22 cellular contexts compared by ENCODE assay signal in the genomic region with DNA sequence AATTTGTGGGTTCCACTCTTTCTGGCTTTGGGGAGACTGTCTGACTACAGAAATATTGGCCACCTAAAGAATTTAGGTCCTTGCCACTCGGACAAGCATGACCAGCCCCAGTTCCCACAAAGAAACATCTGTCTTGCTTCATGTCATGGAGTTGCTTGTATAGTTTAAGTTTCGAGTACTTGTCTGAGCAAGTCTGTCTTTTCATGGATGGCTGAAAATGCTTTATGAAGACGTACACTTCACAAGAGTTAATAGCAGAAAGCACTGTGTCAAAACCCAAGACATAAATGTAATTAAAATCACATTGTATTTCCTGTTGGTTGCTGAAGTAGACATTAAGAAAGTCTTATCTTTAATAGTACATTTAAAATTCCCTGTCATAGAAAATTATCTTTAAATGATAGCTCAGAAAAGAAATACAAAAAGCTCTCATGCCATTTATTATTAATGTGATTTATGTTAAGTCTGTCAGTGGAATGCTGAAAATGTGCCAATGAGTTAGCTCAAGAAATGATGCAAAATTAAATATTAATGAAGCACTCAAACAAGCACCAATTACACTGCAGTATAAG. TPM values are rescaled to one million over a fixed set of nuclear protein-coding genes. Genes with fewer than 3 reads are reported as not detected.
DNase-seq lines count a peak whose midpoint lies in the region; ATAC-seq, FAIRE-seq and TF ChIP-seq lines count a peak whose summit lies in the region.
"Had no signal": no experiment of that assay in that cellular context is flagged by ENCODE, and none has a peak within 500 bp of the region (broad histone marks: within the 10 kb centered on the region; RNA-seq: fewer than 3 reads in every experiment).

No MANE protein-coding gene starts in this region.

- H3K4me1 ChIP-seq in K562 (replicated peaks in 1 of 2; ENCODE audit: control insufficient read depth in 2 of 2, insufficient read depth in 2 of 2, low read length in 2 of 2) (peaks cover 0 to 3% of the 10 kb centered on the region in 2 experiments; a peak in 1 of 5 replicates), pancreas (no peaks in the 10 kb centered on the region)
- H3K4me1 ChIP-seq: colonic mucosa, heart right ventricle, upper lobe of left lung had no signal

- H3K27ac ChIP-seq in K562 (ENCODE audit: extremely low read depth, low read depth, low read length) (no peak overlapping the region), pancreas (no peak overlapping the region)
- H3K27ac ChIP-seq: colonic mucosa, GM23248, heart right ventricle, upper lobe of left lung had no signal

- H3K27ac Mint-ChIP-seq in nephron, result peak overlapping the region in 2 of 3 experiments; percentile 60 to 71
- H3K27ac Mint-ChIP-seq: activated CD8-positive, alpha-beta memory T cell treated with anti-CD3 and anti-CD28 coated beads, Interleukin-2, amount 10 ng/mL, durations not matched to agents 7 days and 5 days; activated T-helper 17 cell treated with anti-CD3 and anti-CD28 coated beads, Interleukin-2, amount 50 U/mL, for 72 hours; IgD-negative memory B cell had no signal

- peaks cover 16 to 47% of the 10 kb centered on the region in 2 experiments; a peak in 4 of 5 replicates for H3K27me3 ChIP-seq in K562 (ENCODE audit: control insufficient read depth in 2 of 2, insufficient read depth in 2 of 2, low read length in 2 of 2)
- H3K27me3 ChIP-seq in pancreas, result no peaks in the 10 kb centered on the region
- H3K27me3 ChIP-seq: colonic mucosa, upper lobe of left lung had no signal

- no peak for TF ChIP-seq POLR2A in K562 (conservative IDR thresholded peaks at IDR 0.05)

- H3K9ac ChIP-seq in K562 (ENCODE audit: insufficient read depth in 1 of 2, low read depth in 2 of 2, low read length in 2 of 2), result no peak overlapping the region
- H3K9ac ChIP-seq: GM23248 had no signal

- peaks cover 4% of the 10 kb centered on the region for H3K9me3 Mint-ChIP-seq in nephron
- H3K9me3 Mint-ChIP-seq: activated T-helper 17 cell treated with anti-CD3 and anti-CD28 coated beads, Interleukin-2, amount 50 U/mL, for 72 hours; IgD-negative memory B cell had no signal

- no peak for TF ChIP-seq EP300 in K562 (IDR thresholded peaks at IDR 0.05; ENCODE audit: low read length)

- POLR2A ChIA-PET in K562 (lab: Yijun Ruan, JAX), result interaction anchor here (1.3 kb wide), 1 partner anchor 115 kb away, joined by 4 read pairs; no protein-coding TSS in a partner anchor

- H3K9me1 ChIP-seq in K562 (ENCODE audit: control insufficient read depth, insufficient read depth, low read length), result no peaks in the 10 kb centered on the region

- no peak overlapping the region for H3K4me2 ChIP-seq in K562 (ENCODE audit: insufficient read depth, low read length)

- H3K4me3 ChIP-seq in GM12865 (ENCODE audit: low read depth, low read length) (no peak overlapping the region), K562 (no peak overlapping the region), pancreas (no peak overlapping the region)
- H3K4me3 ChIP-seq: colonic mucosa, GM23248, heart right ventricle, upper lobe of left lung had no signal

- H3K36me3 Mint-ChIP-seq in nephron (ENCODE audit: low read depth), result no peaks in the 10 kb centered on the region
- H3K36me3 Mint-ChIP-seq: activated CD8-positive, alpha-beta memory T cell treated with anti-CD3 and anti-CD28 coated beads, Interleukin-2, amount 10 ng/mL, durations not matched to agents 7 days and 5 days; brain; IgD-negative memory B cell had no signal

- ATAC-seq in K562, result no peak
- no peak for ATAC-seq in pancreas
- ATAC-seq: activated CD8-positive, alpha-beta memory T cell treated with anti-CD3 and anti-CD28 coated beads, Interleukin-2, amount 10 ng/mL, durations not matched to agents 7 days and 5 days; activated T-helper 17 cell treated with anti-CD3 and anti-CD28 coated beads, Interleukin-2, amount 50 U/mL, for 72 hours; heart right ventricle had no signal

- no peak for TF ChIP-seq RAD21 in K562 (CRISPR knock-in tag; conservative IDR thresholded peaks at IDR 0.05 in 1 of 2, IDR thresholded peaks at IDR 0.05 in 1 of 2)

- TF ChIP-seq CTCF in GM12865 (IDR thresholded peaks at IDR 0.05; ENCODE audit: insufficient read depth, low read depth, low read length, missing control alignments) (no peak), K562 (IDR thresholded peaks at IDR 0.05 in 2 of 3, conservative IDR thresholded peaks at IDR 0.05 in 1 of 3; ENCODE audit: insufficient read depth in 2 of 3, low read depth in 1 of 3, low read length in 3 of 3) (no peak), nephron (IDR thresholded peaks at IDR 0.05; ENCODE audit: unreplicated experiment in 3 of 3) (no peak), pancreas (IDR thresholded peaks at IDR 0.05) (no peak)

- H3K9me3 ChIP-seq in K562 (replicated peaks; ENCODE audit: control insufficient read depth, insufficient read depth, low read depth, low read length) (no peaks in the 10 kb centered on the region), pancreas (no peaks in the 10 kb centered on the region)
- H3K9me3 ChIP-seq: colonic mucosa, heart right ventricle, upper lobe of left lung had no signal

- peak; percentile 65 for DNase-seq in GM12865 (ENCODE audit: low read depth)
- peak; percentile 44 for DNase-seq in NCI-H187 treated with DMSO at 0.1 percent for 48 hours (lab: John Stamatoyannopoulos, UW)
- no peak for DNase-seq in K562 (ENCODE audit: extremely low read depth in 1 of 4, low spot score in 3 of 4)
- no peak for DNase-seq in pancreas
- DNase-seq in UCSD-AML1 (lab: John Stamatoyannopoulos, UW; ENCODE audit: unreplicated experiment), result no peak
- DNase-seq in NCI-H226, result no peak
- DNase-seq: activated CD4-positive, alpha-beta T cell treated with anti-CD3 and anti-CD28 coated beads for 4 hours; activated CD8-positive, alpha-beta memory T cell treated with anti-CD3 and anti-CD28 coated beads, Interleukin-2, amount 10 ng/mL, durations not matched to agents 7 days and 5 days; AML-193; colonic mucosa; GM23248; heart right ventricle; MM.1S; NCI-H1694 treated with DMSO at 0.1 percent for 48 hours; NCI-H526 treated with DMSO at 0.1 percent for 48 hours; upper lobe of left lung had no signal

- 0 out of 2 replicates have a peak overlapping the region, but pooled peaks have one; percentile 14 for H2AFZ ChIP-seq in K562 (ENCODE audit: low read depth, low read length)
- H2AFZ ChIP-seq: GM23248 had no signal

- no peak overlapping the region for H3K4me3 Mint-ChIP-seq in nephron
- H3K4me3 Mint-ChIP-seq: activated CD8-positive, alpha-beta memory T cell treated with anti-CD3 and anti-CD28 coated beads, Interleukin-2, amount 10 ng/mL, durations not matched to agents 7 days and 5 days; activated T-helper 17 cell treated with anti-CD3 and anti-CD28 coated beads, Interleukin-2, amount 50 U/mL, for 72 hours; brain; IgD-negative memory B cell had no signal

- peaks cover 21% of the 10 kb centered on the region for H3K4me1 Mint-ChIP-seq in nephron

- intact Hi-C loops in K562 (cut with micrococcal nuclease), result no loop called here
- intact Hi-C loops in pancreas (cut with DNase I), result no loop called here

- H4K20me1 ChIP-seq in K562 (replicated peaks; ENCODE audit: control insufficient read depth, insufficient read depth, low read length), result no peaks in the 10 kb centered on the region; the same call in 1 of the 2 replicates

- 4% methylated on average over 3 of the region's 3 CpGs for WGBS in K562 (ENCODE audit: insufficient coverage, low coverage, missing lambda C conversion rate)
- WGBS in pancreas, 2 donors, result 54 to 64% methylated on average over 3 of the region's 3 CpGs

- BruUV-seq in K562 (replicated peaks; lab: Mats Ljungman, UMichigan), result no TSS peak

- no peaks in the 10 kb centered on the region for H3K79me2 ChIP-seq in K562 (ENCODE audit: control insufficient read depth, insufficient read depth, low read length)

- no peak for FAIRE-seq in K562 (lab: Jason Lieb, UNC)
- no peak for FAIRE-seq in pancreas (lab: Jason Lieb, UNC)
- FAIRE-seq: G401.6, TTC549 had no signal

- H3K27me3 Mint-ChIP-seq in nephron (ENCODE audit: low read depth), result peaks cover 5% of the 10 kb centered on the region

- in situ Hi-C loops in K562 (cut with MboI), result no loop called here

- CTCF ChIA-PET in K562 (lab: Yijun Ruan, JAX; ENCODE audit: low intra/inter-chr PET ratio), result no interaction called here

- no peaks in the 10 kb centered on the region for H3K36me3 ChIP-seq in K562 (ENCODE audit: control insufficient read depth, insufficient read depth, low read length)
- H3K36me3 ChIP-seq in pancreas, result no peaks in the 10 kb centered on the region
- H3K36me3 ChIP-seq: colonic mucosa, heart right ventricle, upper lobe of left lung had no signal

RNA-seq across cellular contexts. Expression of gene XYLT2, which starts 29.8 kb away (rescaled TPM):
- 16.9 and 49.3 TPM in 2 replicates for total RNA-seq in K562 (2011; cell fraction: chromatin; rRNA removed; ENCODE audit: low replicate concordance)
- total RNA-seq in K562 (2011; cell fraction: nucleolus; rRNA removed), result 28.8 and 34.7 TPM in 2 replicates
- 27.6 and 29.6 TPM in 2 replicates for total RNA-seq in K562 (2011; cell fraction: nucleoplasm; rRNA removed)
- total RNA-seq in K562 (2014; rRNA removed), result 9.1 and 14.0 TPM in 2 replicates
- total RNA-seq in K562 (2014; rRNA removed; fragmentation: Illumina TruSeq; extraction: Trizol), result 2.0 and 2.4 TPM in 2 replicates
- total RNA-seq in K562 (2015; rRNA removed; fragmentation: Illumina TruSeq; extraction: Trizol), result 4.5 and 10.6 TPM in 2 replicates
- total RNA-seq in K562 (2021), result 8.9 and 9.5 TPM in 2 replicates
- polyA plus RNA-seq in K562 (2011; rRNA removed), result 3.8 and 8.4 TPM in 2 replicates
- polyA plus RNA-seq in K562 (2011; cell fraction: cytosol; rRNA removed), result 7.0 and 11.0 TPM in 2 replicates
- polyA plus RNA-seq in K562 (2011; cell fraction: nucleus; rRNA removed), result 19.7 and 30.0 TPM in 2 replicates
- polyA plus RNA-seq in K562 (2012), result 6.2 and 10.6 TPM in 2 replicates
- 4.3 and 6.5 TPM in 2 replicates for polyA plus RNA-seq in K562 (2014; fragmentation: Illumina TruSeq; extraction: Trizol)
- polyA plus RNA-seq in K562 (2014; fragmentation: Nextera tagmentation; extraction: Ambion mirVana), result 1 to 10 TPM in 1 of 2 experiments, under 1 TPM in 1; 0.63 to 1.0 TPM
- polyA plus RNA-seq in K562 (2014; rRNA removed), result 7.3 and 8.0 TPM in 2 replicates
- 6.2 and 7.9 TPM in 2 replicates for polyA minus RNA-seq in K562 (2011; rRNA and poly(A)+ RNA removed)
- 8.8 and 29.4 TPM in 2 replicates for polyA minus RNA-seq in K562 (2011; cell fraction: cytosol; rRNA and poly(A)+ RNA removed)
- 9.4 and 10.1 TPM in 2 replicates for polyA minus RNA-seq in K562 (2011; cell fraction: nucleus; rRNA and poly(A)+ RNA removed)
- 10 to 100 TPM in 5 of 6 donors, 1 to 10 TPM in 1; 9.8 to 15.0 (median 11.7) TPM for total RNA-seq in pancreas
- polyA plus RNA-seq in pancreas, result 10 to 100 TPM; 15.2 to 15.5 TPM

RNA-seq across cellular contexts. Expression of gene TMEM92, which starts 41.8 kb away (rescaled TPM):
- total RNA-seq in K562 (2011; cell fraction: chromatin; rRNA removed; ENCODE audit: low replicate concordance), result 0.62 and 2.3 TPM in 2 replicates
- 0.79 and 2.2 TPM in 2 replicates for total RNA-seq in K562 (2011; cell fraction: nucleolus; rRNA removed)
- total RNA-seq in K562 (2011; cell fraction: nucleoplasm; rRNA removed), result 0.44 and 1.2 TPM in 2 replicates
- total RNA-seq in K562 (2014; rRNA removed) (0.32 TPM in 1 of 2 replicates, not detected in the other), K562 (2014; rRNA removed; fragmentation: Illumina TruSeq; extraction: Trizol) (0.10 and 0.18 TPM in 2 replicates), K562 (2015; rRNA removed; fragmentation: Illumina TruSeq; extraction: Trizol) (0.14 and 0.23 TPM in 2 replicates), K562 (2021) (0.40 and 0.47 TPM in 2 replicates), pancreas (under 1 TPM; 0.12 to 1.00 (median 0.40) TPM)
- polyA plus RNA-seq in K562 (2011; rRNA removed) (0.22 and 1.1 TPM in 2 replicates), K562 (2014; fragmentation: Illumina TruSeq; extraction: Trizol) (2.1 and 2.6 TPM in 2 replicates), K562 (2014; fragmentation: Nextera tagmentation; extraction: Ambion mirVana) (under 1 TPM; 0.59 to 0.81 TPM), K562 (2014; rRNA removed) (0.09 and 0.49 TPM in 2 replicates), pancreas (under 1 TPM; 0.11 to 0.14 TPM)
- polyA plus RNA-seq in K562 (2011; cell fraction: cytosol; rRNA removed), result 1.3 and 3.2 TPM in 2 replicates
- 1.1 and 1.2 TPM in 2 replicates for polyA plus RNA-seq in K562 (2011; cell fraction: nucleus; rRNA removed)
- 0.73 and 2.3 TPM in 2 replicates for polyA plus RNA-seq in K562 (2012)
- polyA minus RNA-seq in K562 (2011; rRNA and poly(A)+ RNA removed), result 0.32 and 0.60 TPM in 2 replicates
- polyA minus RNA-seq in K562 (2011; cell fraction: cytosol; rRNA and poly(A)+ RNA removed), result 0.64 and 2.3 TPM in 2 replicates
- polyA minus RNA-seq in K562 (2011; cell fraction: nucleus; rRNA and poly(A)+ RNA removed), result 1.1 and 3.0 TPM in 2 replicates
- total RNA-seq: heart right ventricle had no signal
- polyA plus RNA-seq: GM23248, IgD-negative memory B cell had no signal

RNA-seq across cellular contexts. Expression of gene MRPL27, which starts 56.9 kb away (rescaled TPM):
- total RNA-seq in K562 (2011; cell fraction: chromatin; rRNA removed; ENCODE audit: low replicate concordance), result 59.4 and 90.8 TPM in 2 replicates
- 82.5 and 90.0 TPM in 2 replicates for total RNA-seq in K562 (2011; cell fraction: nucleolus; rRNA removed)
- total RNA-seq in K562 (2011; cell fraction: nucleoplasm; rRNA removed), result 74.9 and 93.1 TPM in 2 replicates
- total RNA-seq in K562 (2014; rRNA removed) (99.4 and 102 TPM in 2 replicates), K562 (2014; rRNA removed; fragmentation: Illumina TruSeq; extraction: Trizol) (122 and 142 TPM in 2 replicates), K562 (2015; rRNA removed; fragmentation: Illumina TruSeq; extraction: Trizol) (123 and 127 TPM in 2 replicates), K562 (2021) (96.3 and 98.2 TPM in 2 replicates), pancreas (10 to 100 TPM; 19.6 to 29.1 (median 23.9) TPM)
- polyA plus RNA-seq in K562 (2011; rRNA removed) (127 and 146 TPM in 2 replicates), K562 (2014; fragmentation: Illumina TruSeq; extraction: Trizol) (103 and 105 TPM in 2 replicates), K562 (2014; fragmentation: Nextera tagmentation; extraction: Ambion mirVana) (100 to 1,000 TPM; 388 to 401 TPM), K562 (2014; rRNA removed) (138 and 143 TPM in 2 replicates), pancreas (10 to 100 TPM; 84.5 to 89.0 TPM)
- 138 and 159 TPM in 2 replicates for polyA plus RNA-seq in K562 (2011; cell fraction: cytosol; rRNA removed)
- 67.4 and 86.4 TPM in 2 replicates for polyA plus RNA-seq in K562 (2011; cell fraction: nucleus; rRNA removed)
- polyA plus RNA-seq in K562 (2012), result 72.3 and 119 TPM in 2 replicates
- polyA minus RNA-seq in K562 (2011; rRNA and poly(A)+ RNA removed), result 80.5 and 86.3 TPM in 2 replicates
- 18.6 and 40.0 TPM in 2 replicates for polyA minus RNA-seq in K562 (2011; cell fraction: cytosol; rRNA and poly(A)+ RNA removed)
- polyA minus RNA-seq in K562 (2011; cell fraction: nucleus; rRNA and poly(A)+ RNA removed), result 31.5 and 50.3 TPM in 2 replicates

RNA-seq across cellular contexts. Expression of gene EME1, which starts 56.9 kb away (rescaled TPM):
- 119 and 126 TPM in 2 replicates for total RNA-seq in K562 (2011; cell fraction: chromatin; rRNA removed; ENCODE audit: low replicate concordance)
- 73.0 and 74.5 TPM in 2 replicates for total RNA-seq in K562 (2011; cell fraction: nucleolus; rRNA removed)
- total RNA-seq in K562 (2011; cell fraction: nucleoplasm; rRNA removed), result 64.3 and 82.1 TPM in 2 replicates
- 18.8 and 28.0 TPM in 2 replicates for total RNA-seq in K562 (2014; rRNA removed)
- total RNA-seq in K562 (2014; rRNA removed; fragmentation: Illumina TruSeq; extraction: Trizol), result 17.6 and 21.4 TPM in 2 replicates
- 16.6 and 17.6 TPM in 2 replicates for total RNA-seq in K562 (2015; rRNA removed; fragmentation: Illumina TruSeq; extraction: Trizol)
- total RNA-seq in K562 (2021), result 16.8 and 20.1 TPM in 2 replicates
- polyA plus RNA-seq in K562 (2011; rRNA removed), result 44.1 and 61.3 TPM in 2 replicates
- polyA plus RNA-seq in K562 (2011; cell fraction: cytosol; rRNA removed), result 15.3 and 28.4 TPM in 2 replicates
- 254 and 409 TPM in 2 replicates for polyA plus RNA-seq in K562 (2011; cell fraction: nucleus; rRNA removed)
- 42.1 and 48.1 TPM in 2 replicates for polyA plus RNA-seq in K562 (2012)
- polyA plus RNA-seq in K562 (2014; fragmentation: Illumina TruSeq; extraction: Trizol), result 20.9 and 24.0 TPM in 2 replicates
- 10 to 100 TPM; 14.6 to 27.4 TPM for polyA plus RNA-seq in K562 (2014; fragmentation: Nextera tagmentation; extraction: Ambion mirVana)
- polyA plus RNA-seq in K562 (2014; rRNA removed), result 28.7 TPM in 2 replicates
- polyA minus RNA-seq in K562 (2011; rRNA and poly(A)+ RNA removed), result 24.1 and 34.7 TPM in 2 replicates
- 7.2 and 9.6 TPM in 2 replicates for polyA minus RNA-seq in K562 (2011; cell fraction: cytosol; rRNA and poly(A)+ RNA removed)
- polyA minus RNA-seq in K562 (2011; cell fraction: nucleus; rRNA and poly(A)+ RNA removed), result 28.1 and 57.5 TPM in 2 replicates
- total RNA-seq in pancreas, result under 1 TPM in 4 of 6 donors, not detected in 2; 0.19 to 0.94 (median 0.29) TPM
- polyA plus RNA-seq in pancreas, result under 1 TPM; 0.45 to 0.46 TPM
- polyA plus RNA-seq: IgD-negative memory B cell had no signal

Comparison
In these comparisons a context has a peak if more than half of its experiments do, and no peak if none do; other contexts are left out.
1. DNase-seq: peak in GM12865 (single experiment) and NCI-H187 treated with DMSO at 0.1 percent for 48 hours (single experiment); none in K562 (0 of 4), pancreas (0 of 6), UCSD-AML1 (single experiment) and NCI-H226 (single experiment).